1 cellular context compared by ENCODE assay signal in genomic region chr7:22601028-22601795, GRCh38.
TF ChIP-seq lines count a peak whose summit lies in the region.

No MANE protein-coding gene starts in this region.

TF ChIP-seq in GM23338, 12 proteins besides CTCF, POLR2A, EP300 and RAD21:
- TF ChIP-seq REST (IDR thresholded peaks at IDR 0.05; ENCODE audit: unreplicated experiment) (no peak), CREB1 (CRISPR knock-in tag; IDR thresholded peaks at IDR 0.05; ENCODE audit: low read depth) (no peak), ZNF462 (CRISPR knock-in tag; IDR thresholded peaks at IDR 0.05) (no peak), ZNF114 (CRISPR knock-in tag; IDR thresholded peaks at IDR 0.05) (no peak), ZNF331 (CRISPR knock-in tag; IDR thresholded peaks at IDR 0.05; ENCODE audit: low read depth) (no peak), NANOG (IDR thresholded peaks at IDR 0.05; ENCODE audit: borderline replicate concordance) (no peak), STAT1 (IDR thresholded peaks at IDR 0.05; ENCODE audit: unreplicated experiment) (no peak), EZH2 (IDR thresholded peaks at IDR 0.05; ENCODE audit: low read depth, unreplicated experiment) (no peak), JUNB (IDR thresholded peaks at IDR 0.05; ENCODE audit: unreplicated experiment) (no peak), ETS1 (IDR thresholded peaks at IDR 0.05) (no peak), POLR2AphosphoS5 (IDR thresholded peaks at IDR 0.05; ENCODE audit: low read depth) (no peak), EZH2phosphoT487 (IDR thresholded peaks at IDR 0.05; ENCODE audit: unreplicated experiment) (no peak)
